ENCODE assay signal across 11 cellular contexts in genomic region chr2:85996591-85996990, GRCh38.
DNase-seq lines count a peak whose midpoint lies in the region; ATAC-seq and TF ChIP-seq lines count a peak whose summit lies in the region.
"Had no signal": no experiment of that assay in that cellular context is flagged by ENCODE, and none has a peak within 500 bp of the region (broad histone marks: within the 10 kb centered on the region; RNA-seq: fewer than 3 reads in every experiment).

No MANE protein-coding gene starts in this region.

- TF ChIP-seq EP300 in gastroesophageal sphincter (IDR thresholded peaks at IDR 0.05), result no peak
- no peak for TF ChIP-seq EP300 in ovary (IDR thresholded peaks at IDR 0.05)

- peak; percentile 78 for DNase-seq in CMK (ENCODE audit: low read depth)
- DNase-seq in SJCRH30, result peak; percentile 92 to 98
- DNase-seq in ovary, result peak in 1 of 5 donors; percentile 13
- DNase-seq in NAMALWA (ENCODE audit: low spot score), result no peak
- DNase-seq in hepatic stellate cell (ENCODE audit: low spot score), result no peak
- no peak for DNase-seq in activated naive CD4-positive, alpha-beta T cell treated with Interleukin-2 at 50 U/mL for 16 hours
- DNase-seq: effector CD4-positive, alpha-beta T cell; PC-9; stimulated activated CD4-positive, alpha-beta T cell treated with anti-CD3 and anti-CD28 coated beads, Interleukin-4, amount 100 ng/mL, for 4 hours had no signal

- ATAC-seq in gastroesophageal sphincter (no peak), GM21717 (IDR thresholded peaks at IDR 0.05; ENCODE audit: unreplicated experiment) (no peak)

- intact Hi-C loops in ovary (cut with DNase I), result loop anchor here in 2 of 4 donors (5.0 kb wide), 1 partner anchor 109 kb away; the partner anchor contains the start of gene ST3GAL5 (in 2 of the 2)

- H3K27me3 ChIP-seq in SJCRH30 (no peaks in the 10 kb centered on the region), gastroesophageal sphincter (no peaks in the 10 kb centered on the region), ovary (no peaks in the 10 kb centered on the region)

- TF ChIP-seq POLR2A in gastroesophageal sphincter (IDR thresholded peaks at IDR 0.05) (no peak), ovary (IDR thresholded peaks at IDR 0.05) (no peak)

- H3K27ac ChIP-seq in SJCRH30 (peak overlapping the region; percentile 59), gastroesophageal sphincter (peak overlapping the region in 3 of 4 donors; percentile 83 to 84 (median 84)), ovary (peak overlapping the region; percentile 73 to 88)
- H3K27ac ChIP-seq: PC-9 had no signal

- H3K9me3 ChIP-seq in SJCRH30 (replicated peaks) (no peaks in the 10 kb centered on the region), gastroesophageal sphincter (no peaks in the 10 kb centered on the region), ovary (no peaks in the 10 kb centered on the region)

- WGBS in gastroesophageal sphincter (ENCODE audit: low coverage in 1 of 2), 2 donors, result no CpG with 5 or more reads among the region's 2 CpGs
- WGBS in ovary, 3 donors, result 46 to 61% (median 56%) methylated on average over 2 of the region's 2 CpGs

- no peaks in the 10 kb centered on the region for H3K36me3 ChIP-seq in SJCRH30
- H3K36me3 ChIP-seq in gastroesophageal sphincter, result no peaks in the 10 kb centered on the region
- no peaks in the 10 kb centered on the region for H3K36me3 ChIP-seq in ovary

- no peak overlapping the region for H3K4me3 ChIP-seq in SJCRH30
- H3K4me3 ChIP-seq in gastroesophageal sphincter, result no peak overlapping the region
- no peak overlapping the region for H3K4me3 ChIP-seq in ovary
- H3K4me3 ChIP-seq: PC-9 had no signal

- H3K4me1 ChIP-seq in SJCRH30, result peaks cover 65% of the 10 kb centered on the region
- peaks cover 11 to 66% (median 34%) of the 10 kb centered on the region in 3 donors for H3K4me1 ChIP-seq in gastroesophageal sphincter
- peaks cover 33% of the 10 kb centered on the region for H3K4me1 ChIP-seq in ovary (ENCODE audit: insufficient read depth)

- TF ChIP-seq CTCF in gastroesophageal sphincter (IDR thresholded peaks at IDR 0.05) (no peak), ovary (IDR thresholded peaks at IDR 0.05) (no peak)

Comparison
In these comparisons a context has a peak if more than half of its experiments do, and no peak if none do; other contexts are left out.
1. DNase-seq: peak in CMK (single experiment) and SJCRH30 (2 of 2); none in NAMALWA (single experiment), hepatic stellate cell (single experiment) and activated naive CD4-positive, alpha-beta T cell treated with Interleukin-2 at 50 U/mL for 16 hours (single experiment).
2. Peak in every context shown above with its lines, with median percentiles within 50 percentile points of each other: H3K27ac ChIP-seq.